Comparison of ENCODE assay signal across 20 cellular contexts in the genomic region with DNA sequence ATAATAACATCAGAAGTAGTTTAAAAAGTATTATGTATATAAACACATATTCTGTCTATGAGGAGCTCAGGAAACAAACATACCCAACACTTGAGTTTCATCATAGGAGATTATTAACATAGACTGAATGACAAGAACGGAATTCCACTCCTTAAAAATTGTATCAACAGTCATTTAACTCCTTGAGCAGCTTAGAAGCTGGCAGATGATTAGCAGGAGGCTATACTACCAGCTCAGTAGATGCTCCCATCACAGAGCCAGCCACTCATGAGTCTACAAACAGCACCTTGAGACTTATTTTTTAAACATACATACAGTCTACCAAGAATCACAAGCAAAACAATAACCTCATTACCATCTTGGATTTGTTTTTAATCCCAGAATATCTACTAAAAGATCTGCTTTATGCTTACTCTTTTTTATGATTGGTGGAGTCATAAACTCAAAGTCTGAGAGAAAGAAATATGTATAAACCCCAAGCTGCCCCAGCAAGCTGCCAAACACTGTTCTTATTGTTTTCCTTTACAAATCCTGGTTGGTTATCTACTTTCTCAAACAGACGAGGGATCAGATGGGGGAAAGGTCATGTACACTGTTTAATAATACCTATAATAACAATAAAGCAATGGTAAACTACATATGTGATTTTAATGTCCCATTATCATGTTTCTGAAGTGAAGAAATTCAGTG. TPM values are rescaled to one million over a fixed set of nuclear protein-coding genes. Genes with fewer than 3 reads are reported as not detected.
DNase-seq lines count a peak whose midpoint lies in the region; ATAC-seq, FAIRE-seq and TF ChIP-seq lines count a peak whose summit lies in the region.
"Had no signal": no experiment of that assay in that cellular context is flagged by ENCODE, and none has a peak within 500 bp of the region (broad histone marks: within the 10 kb centered on the region; RNA-seq: fewer than 3 reads in every experiment).

No MANE protein-coding gene starts in this region.

- no peak overlapping the region for H3K4me3 ChIP-seq in OCI-LY7 (ENCODE audit: low read depth, low read length, poor library complexity, severe bottlenecking)
- no peak overlapping the region for H3K4me3 ChIP-seq in colonic mucosa
- H3K4me3 ChIP-seq: ovary, Peyer's patch had no signal

- peaks cover 14% of the 10 kb centered on the region for H3K4me1 Mint-ChIP-seq in nephron

- POLR2A ChIA-PET in OCI-LY7 (lab: Charles Lee): interaction anchor here (0.6 to 3.3 kb wide), 7 partner anchors 11 to 43 kb away, joined by 3 to 15 read pairs (median 4); no protein-coding TSS in a partner anchor

- no peak overlapping the region for H3K4me3 Mint-ChIP-seq in nephron

- H3K9me2 ChIP-seq in OCI-LY7 (ENCODE audit: insufficient read depth, low read length): no peaks in the 10 kb centered on the region

- BruUV-seq in OCI-LY7 (replicated peaks; lab: Mats Ljungman, UMichigan): no TSS peak

- intact Hi-C loops in OCI-LY7 (cut with micrococcal nuclease; ENCODE audit: unreplicated experiment) (no loop called here), colonic mucosa (cut with DNase I) (no loop called here)

- TF ChIP-seq CTCF in OCI-LY7 (conservative IDR thresholded peaks at IDR 0.05; ENCODE audit: low read length) (no peak), colonic mucosa (IDR thresholded peaks at IDR 0.05) (no peak), nephron (IDR thresholded peaks at IDR 0.05; ENCODE audit: unreplicated experiment in 3 of 3) (no peak)

- no peaks in the 10 kb centered on the region for H3K27me3 Mint-ChIP-seq in nephron (ENCODE audit: low read depth)

- H4K20me1 ChIP-seq in OCI-LY7 (ENCODE audit: insufficient read depth, low read length): no peaks in the 10 kb centered on the region

- no peak for FAIRE-seq in GM19239 (lab: Jason Lieb, UNC)
- FAIRE-seq: bronchial epithelial cell had no signal

- H3K9me3 ChIP-seq in OCI-LY7 (ENCODE audit: low read length): no peaks in the 10 kb centered on the region; the same call in 1 of the 2 replicates
- H3K9me3 ChIP-seq in colonic mucosa: no peaks in the 10 kb centered on the region
- H3K9me3 ChIP-seq: ovary, Peyer's patch had no signal

- H3K9me3 Mint-ChIP-seq in nephron: no peaks in the 10 kb centered on the region

- H3K36me3 ChIP-seq in OCI-LY7 (ENCODE audit: insufficient read depth, low read length): no peaks in the 10 kb centered on the region
- H3K36me3 ChIP-seq in colonic mucosa: no peaks in the 10 kb centered on the region
- H3K36me3 ChIP-seq: ovary, Peyer's patch had no signal

- H3K27ac ChIP-seq in OCI-LY7 (ENCODE audit: low read depth, low read length, poor library complexity, severe bottlenecking) (no peak overlapping the region), colonic mucosa (peak overlapping the region; percentile 13)
- H3K27ac ChIP-seq: 22Rv1, ovary, VCaP had no signal

- peak overlapping the region; percentile 34 to 64 (median 61) for H3K27ac Mint-ChIP-seq in nephron

- ATAC-seq in HG02938 (IDR thresholded peaks at IDR 0.05; ENCODE audit: unreplicated experiment): no peak
- ATAC-seq: stimulated activated naive CD8-positive, alpha-beta T cell treated with anti-CD3 and anti-CD28 coated beads, Interleukin-15, Interleukin-2, amounts not matched to agents 100 U/mL and 50 U/mL, for 24 hours had no signal

- peaks cover 9% of the 10 kb centered on the region; the same call in 1 of the 2 replicates for H3K79me2 ChIP-seq in OCI-LY7 (ENCODE audit: insufficient read depth, low read depth, low read length)

- peaks cover 10% of the 10 kb centered on the region for H3K36me3 Mint-ChIP-seq in nephron (ENCODE audit: low read depth)

- DNase-seq in NCI-H82 (lab: John Stamatoyannopoulos, UW): peak; percentile 58
- no peak for DNase-seq in NCI-H82 treated with DMSO at 0.1 percent for 48 hours (lab: John Stamatoyannopoulos, UW; ENCODE audit: unreplicated experiment)
- no peak for DNase-seq in OCI-LY7 (ENCODE audit: low spot score)
- DNase-seq in colonic mucosa: no peak
- no peak for DNase-seq in retina
- no peak for DNase-seq in GM19239 (ENCODE audit: insufficient read length, low spot score)
- DNase-seq: activated naive CD4-positive, alpha-beta T cell treated with Interleukin-2 at 50 U/mL for 16 hours; C1 segment of cervical spinal cord; KG1; NCI-H1092; NCI-H2107; NCI-H526; ovary; Peyer's patch; stimulated activated naive CD8-positive, alpha-beta T cell treated with anti-CD3 and anti-CD28 coated beads, Interleukin-15, Interleukin-2, amounts not matched to agents 100 U/mL and 50 U/mL, for 24 hours had no signal

- no peak overlapping the region for H2AFZ ChIP-seq in OCI-LY7 (ENCODE audit: low read length)

- H3K4me2 ChIP-seq in OCI-LY7 (ENCODE audit: low read length): peak overlapping the region; percentile 8; the same call in 1 of the 2 replicates

- no peaks in the 10 kb centered on the region for H3K27me3 ChIP-seq in colonic mucosa
- H3K27me3 ChIP-seq: ovary, Peyer's patch had no signal

- no peak overlapping the region for H3K9ac ChIP-seq in colonic mucosa (ENCODE audit: low read depth in 2 of 2, low read length in 2 of 2)

- CTCF ChIA-PET in OCI-LY7 (lab: Charles Lee; ENCODE audit: unreplicated experiment): interaction anchor here (0.5 kb wide), 1 partner anchor 9 kb away, joined by 3 read pairs; no protein-coding TSS in a partner anchor

- H3K4me1 ChIP-seq in OCI-LY7 (ENCODE audit: insufficient read depth, low read length, poor library complexity, severe bottlenecking) (peaks cover 26% of the 10 kb centered on the region), colonic mucosa (peaks cover 3% of the 10 kb centered on the region)

RNA-seq across cellular contexts. Expression of a gene that starts 59.5 kb away (rescaled TPM):
- 24.5 and 57.7 TPM in 2 replicates for total RNA-seq in OCI-LY7 (2014; rRNA removed; shearing (Covaris generic))
- total RNA-seq in OCI-LY7 (2022): 38.5 and 51.6 TPM in 2 replicates
- total RNA-seq in colonic mucosa: 10 to 100 TPM; 20.2 to 34.5 TPM
